Comparison of ENCODE assay signal across 8 cellular contexts in genomic region chr10:63628526-63629362, GRCh38.
DNase-seq lines count a peak whose midpoint lies in the region; ATAC-seq, FAIRE-seq and TF ChIP-seq lines count a peak whose summit lies in the region.

No MANE protein-coding gene starts in this region.

- H3K36me3 ChIP-seq in mesendoderm (ENCODE audit: control insufficient read depth, insufficient read depth, low read length) (no peaks in the 10 kb centered on the region), tibial artery (no peaks in the 10 kb centered on the region)

- H3K23ac ChIP-seq in mesendoderm (ENCODE audit: low read length), result no peak overlapping the region

- TF ChIP-seq CTCF in A549 (IDR thresholded peaks at IDR 0.05) (no peak), endothelial cell (IDR thresholded peaks at IDR 0.05; ENCODE audit: unreplicated experiment) (no peak), tibial artery (IDR thresholded peaks at IDR 0.05) (no peak)

- POLR2A ChIA-PET in A549 (lab: Yijun Ruan, JAX), result interaction anchor here (1.0 to 3.3 kb wide), 6 partner anchors 12 to 462 kb away, joined by 3 to 23 read pairs (median 14); partner anchors contain the start of gene REEP3

- TF ChIP-seq EP300 in A549 (IDR thresholded peaks at IDR 0.05), result no peak

- H2BK120ac ChIP-seq in mesendoderm (ENCODE audit: low read depth, low read length), result peak overlapping the region; percentile 97

- WGBS in A549 (ENCODE audit: missing lambda C conversion rate), result 55% methylated on average over 16 of the region's 16 CpGs
- WGBS in mesendoderm (ENCODE audit: extremely low coverage, insufficient coverage, low lambda C conversion rate), result no CpG with 5 or more reads among the region's 16 CpGs

- H3K79me2 ChIP-seq in mesendoderm (ENCODE audit: control insufficient read depth, insufficient read depth, low read length), result no peaks in the 10 kb centered on the region

- intact Hi-C loops in tibial artery (cut with DNase I; ENCODE audit: low total_unique reads), result loop anchor here (5.0 to 10.0 kb wide), 3 partner anchors 164 to 461 kb away; partner anchors contain the start of gene JMJD1C

- peak overlapping the region; percentile 95 to 99 for H3K27ac ChIP-seq in A549
- peak overlapping the region; percentile 18 for H3K27ac ChIP-seq in mesendoderm (ENCODE audit: low read depth, low read length)
- peak overlapping the region; percentile 94 to 98 for H3K27ac ChIP-seq in tibial artery

- FAIRE-seq in A549 (lab: Jason Lieb, UNC), result no peak

- H3K4me3 ChIP-seq in A549 (peak overlapping the region; percentile 70), mesendoderm (ENCODE audit: low read length) (no peak overlapping the region), tibial artery (peak overlapping the region; percentile 60 to 78)

- H3K4me1 ChIP-seq in A549 (peaks cover 24% of the 10 kb centered on the region), mesendoderm (ENCODE audit: control insufficient read depth, low read depth, low read length) (peaks cover 10% of the 10 kb centered on the region), tibial artery (peaks cover 0 to 24% (median 16%) of the 10 kb centered on the region in 4 donors)

- TF ChIP-seq POLR2A in A549 (IDR thresholded peaks at IDR 0.05; ENCODE audit: low read length) (no peak), GM15510 (IDR thresholded peaks at IDR 0.05; ENCODE audit: borderline replicate concordance, extremely low read depth, insufficient read length) (peak; percentile 29)

- H4K8ac ChIP-seq in mesendoderm (ENCODE audit: low read depth, low read length), result no peak overlapping the region

- TF ChIP-seq RAD21 in A549 (conservative IDR thresholded peaks at IDR 0.05 in 1 of 2, IDR thresholded peaks at IDR 0.05 in 1 of 2), result no peak

- peak overlapping the region; percentile 100 for H3K27ac Mint-ChIP-seq in endothelial cell (ENCODE audit: unreplicated experiment)

- H4K5ac ChIP-seq in mesendoderm (ENCODE audit: low read length), result no peak overlapping the region

- ATAC-seq in A549 (no peak), HG02678 (IDR thresholded peaks at IDR 0.05; ENCODE audit: unreplicated experiment) (peak; percentile 31)

- peak overlapping the region; percentile 100 for H2BK15ac ChIP-seq in mesendoderm (replicated peaks; ENCODE audit: low read depth)

- peaks cover 51% of the 10 kb centered on the region for H3K4me1 Mint-ChIP-seq in endothelial cell (ENCODE audit: unreplicated experiment)

- H3K9me3 Mint-ChIP-seq in endothelial cell (ENCODE audit: unreplicated experiment), result no peaks in the 10 kb centered on the region

- peak overlapping the region; percentile 79 for H3K56ac ChIP-seq in mesendoderm (ENCODE audit: low read length)

- peak overlapping the region; percentile 99 for H3K18ac ChIP-seq in mesendoderm (ENCODE audit: low read length)

- H3K79me1 ChIP-seq in mesendoderm (ENCODE audit: low read length), result no peaks in the 10 kb centered on the region

- H2BK5ac ChIP-seq in mesendoderm (ENCODE audit: low read length), result peak overlapping the region; percentile 69

- CTCF ChIA-PET in A549 (lab: Yijun Ruan, JAX), result interaction anchor here (0.6 to 9.3 kb wide), 52 partner anchors 12 to 470 kb away, joined by 3 to 153 read pairs (median 4); partner anchors contain the start of genes JMJD1C and REEP3

- H3K9me3 ChIP-seq in A549, result no peaks in the 10 kb centered on the region
- no peaks in the 10 kb centered on the region for H3K9me3 ChIP-seq in tibial artery

- H2AK5ac ChIP-seq in mesendoderm (ENCODE audit: low read length), result no peak overlapping the region

- H3K9ac ChIP-seq in mesendoderm (ENCODE audit: low read length), result peak overlapping the region; percentile 55

- H3K4me2 ChIP-seq in A549 (peak overlapping the region; percentile 93), mesendoderm (ENCODE audit: low read length) (peak overlapping the region; percentile 30)

- DNase-seq in A549 (ENCODE audit: low read depth in 1 of 2, low spot score in 1 of 2), result no peak
- peak; percentile 95 for DNase-seq in NCI-H1105 (lab: John Stamatoyannopoulos, UW)
- DNase-seq in SKM-1 treated with dmso at 0.1 percent for 144 hours (lab: John Stamatoyannopoulos, UW; ENCODE audit: unreplicated experiment), result peak; percentile 96
- peak; percentile 34 for DNase-seq in endothelial cell (ENCODE audit: low spot score)
- DNase-seq in mesendoderm, result peak; percentile 54
- peak; percentile 56 to 73 for DNase-seq in tibial artery

- H3K27me3 ChIP-seq in mesendoderm (ENCODE audit: insufficient read depth, low read length, poor library complexity) (no peaks in the 10 kb centered on the region), tibial artery (no peaks in the 10 kb centered on the region)

- peak overlapping the region; percentile 86 for H3K4ac ChIP-seq in mesendoderm (ENCODE audit: low read depth, low read length)

- H3K4me3 Mint-ChIP-seq in endothelial cell (ENCODE audit: unreplicated experiment), result peak overlapping the region; percentile 89

- peaks cover 3% of the 10 kb centered on the region for H3K36me3 Mint-ChIP-seq in endothelial cell (ENCODE audit: low read depth, unreplicated experiment)

- peaks cover 19% of the 10 kb centered on the region for H3K27me3 Mint-ChIP-seq in endothelial cell (ENCODE audit: unreplicated experiment)

TF ChIP-seq in A549, 52 proteins besides CTCF, POLR2A, EP300 and RAD21:
- no peak for TF ChIP-seq ESRRA (IDR thresholded peaks at IDR 0.05; ENCODE audit: borderline replicate concordance, low read length)
- TF ChIP-seq, protein P1, sequence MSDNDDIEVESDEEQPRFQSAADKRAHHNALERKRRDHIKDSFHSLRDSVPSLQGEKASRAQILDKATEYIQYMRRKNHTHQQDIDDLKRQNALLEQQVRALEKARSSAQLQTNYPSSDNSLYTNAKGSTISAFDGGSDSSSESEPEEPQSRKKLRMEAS (IDR thresholded peaks at IDR 0.05), result 0 out of 2 replicates have a peak, but pooled peaks have one; percentile 5

Comparison
In these comparisons a context has a peak if more than half of its experiments do, and no peak if none do; other contexts are left out.
1. DNase-seq: peak in NCI-H1105 (single experiment), SKM-1 treated with dmso at 0.1 percent for 144 hours (single experiment), endothelial cell (single experiment), mesendoderm (single experiment) and tibial artery (2 of 2); none in A549 (0 of 2).
2. H3K27ac ChIP-seq: peak in every context shown above with its lines; median percentile 97 in A549; 96 in tibial artery; 18 in mesendoderm.